ENCODE assay signal across 10 cellular contexts in genomic region chr12:13197526-13198141, GRCh38. TPM values are rescaled to one million over a fixed set of nuclear protein-coding genes. Genes with fewer than 3 reads are reported as not detected.
DNase-seq lines count a peak whose midpoint lies in the region; ATAC-seq and TF ChIP-seq lines count a peak whose summit lies in the region.
"Had no signal": no experiment of that assay in that cellular context is flagged by ENCODE, and none has a peak within 500 bp of the region (broad histone marks: within the 10 kb centered on the region; RNA-seq: fewer than 3 reads in every experiment).

No MANE protein-coding gene starts in this region.

- peaks cover 17% of the 10 kb centered on the region for H3K4me1 Mint-ChIP-seq in central memory CD8-positive, alpha-beta T cell
- peaks cover 70% of the 10 kb centered on the region for H3K4me1 Mint-ChIP-seq in mesothelial cell of epicardium

- H3K36me3 Mint-ChIP-seq in central memory CD8-positive, alpha-beta T cell (ENCODE audit: insufficient read depth): peaks cover 2% of the 10 kb centered on the region
- no peaks in the 10 kb centered on the region for H3K36me3 Mint-ChIP-seq in mesothelial cell of epicardium

- H3K4me3 Mint-ChIP-seq in central memory CD8-positive, alpha-beta T cell: peak overlapping the region; percentile 56
- H3K4me3 Mint-ChIP-seq in mesothelial cell of epicardium: peak overlapping the region; percentile 46

- H3K27me3 Mint-ChIP-seq in central memory CD8-positive, alpha-beta T cell: peaks cover 48% of the 10 kb centered on the region
- no peaks in the 10 kb centered on the region for H3K27me3 Mint-ChIP-seq in mesothelial cell of epicardium (ENCODE audit: low read depth)

- H3K27ac Mint-ChIP-seq in central memory CD8-positive, alpha-beta T cell (ENCODE audit: low read depth): peak overlapping the region; percentile 46
- H3K27ac Mint-ChIP-seq in mesothelial cell of epicardium: peak overlapping the region; percentile 64

- TF ChIP-seq CTCF in mesothelial cell of epicardium (IDR thresholded peaks at IDR 0.05; ENCODE audit: unreplicated experiment): no peak
- no peak for TF ChIP-seq CTCF in vagina (IDR thresholded peaks at IDR 0.05)

- ATAC-seq in Right ventricle myocardium inferior: peak; percentile 69
- no peak for ATAC-seq in central memory CD8-positive, alpha-beta T cell (replicated peaks; ENCODE audit: extremely low read depth, poor library complexity, severe bottlenecking)

- peak overlapping the region; percentile 60 to 65 for H3K4me3 ChIP-seq in vagina

- H3K9me3 Mint-ChIP-seq in central memory CD8-positive, alpha-beta T cell: no peaks in the 10 kb centered on the region
- H3K9me3 Mint-ChIP-seq in mesothelial cell of epicardium: no peaks in the 10 kb centered on the region

- H3K27ac ChIP-seq in vagina: peak overlapping the region; percentile 89

- H3K27me3 ChIP-seq in vagina: no peaks in the 10 kb centered on the region

- no peaks in the 10 kb centered on the region for H3K36me3 ChIP-seq in vagina

- TF ChIP-seq POLR2A in vagina (IDR thresholded peaks at IDR 0.05): peak in 1 of 2 donors; percentile 18

- DNase-seq in Right ventricle myocardium inferior (ENCODE audit: missing footprints): no peak
- DNase-seq in cardiac septum (ENCODE audit: low spot score): no peak
- no peak for DNase-seq in central memory CD8-positive, alpha-beta T cell (ENCODE audit: low spot score in 2 of 2)
- no peak for DNase-seq in mesothelial cell of epicardium (ENCODE audit: low spot score in 2 of 2, unreplicated experiment in 2 of 2)
- DNase-seq in vagina (ENCODE audit: extremely low spot score in 2 of 2): no peak
- no peak for DNase-seq in NCI-H524 (lab: John Stamatoyannopoulos, UW)
- DNase-seq in SK-N-DZ (ENCODE audit: low spot score): no peak
- no peak for DNase-seq in AG08395 (ENCODE audit: low spot score)
- DNase-seq: DND-41, NCI-H82 had no signal

- H3K9me3 ChIP-seq in vagina: no peaks in the 10 kb centered on the region

- intact Hi-C loops in Right ventricle myocardium inferior (cut with DNase I): loop anchor here (1.0 to 5.0 kb wide), 4 partner anchors 19 to 195 kb away; partner anchors contain the start of gene HEBP1
- intact Hi-C loops in cardiac septum (cut with DNase I): no loop called here
- intact Hi-C loops in vagina (cut with DNase I): loop anchor here (2.0 to 5.0 kb wide), 2 partner anchors 50 to 97 kb away; no protein-coding TSS in a partner anchor

- H3K4me1 ChIP-seq in vagina: peaks cover 76% of the 10 kb centered on the region

RNA-seq across cellular contexts. Expression of gene EMP1, which starts 1.1 kb away (rescaled TPM):
- total RNA-seq in Right ventricle myocardium inferior: 129 TPM
- 118 TPM for total RNA-seq in cardiac septum
- total RNA-seq in mesothelial cell of epicardium: 16.3 to 19.0 TPM (median 16.5 TPM) in 3 replicates
- total RNA-seq in vagina: 675 TPM
- polyA plus RNA-seq in SK-N-DZ (2014; cell fraction: cytosol; rRNA removed): 0.02 TPM in 1 of 2 replicates, not detected in the other
- polyA plus RNA-seq in SK-N-DZ (2014; cell fraction: nucleus; rRNA removed): 0.06 TPM in 1 of 2 replicates, not detected in the other
